Comparison of ENCODE assay signal across 22 cellular contexts in the genomic region with DNA sequence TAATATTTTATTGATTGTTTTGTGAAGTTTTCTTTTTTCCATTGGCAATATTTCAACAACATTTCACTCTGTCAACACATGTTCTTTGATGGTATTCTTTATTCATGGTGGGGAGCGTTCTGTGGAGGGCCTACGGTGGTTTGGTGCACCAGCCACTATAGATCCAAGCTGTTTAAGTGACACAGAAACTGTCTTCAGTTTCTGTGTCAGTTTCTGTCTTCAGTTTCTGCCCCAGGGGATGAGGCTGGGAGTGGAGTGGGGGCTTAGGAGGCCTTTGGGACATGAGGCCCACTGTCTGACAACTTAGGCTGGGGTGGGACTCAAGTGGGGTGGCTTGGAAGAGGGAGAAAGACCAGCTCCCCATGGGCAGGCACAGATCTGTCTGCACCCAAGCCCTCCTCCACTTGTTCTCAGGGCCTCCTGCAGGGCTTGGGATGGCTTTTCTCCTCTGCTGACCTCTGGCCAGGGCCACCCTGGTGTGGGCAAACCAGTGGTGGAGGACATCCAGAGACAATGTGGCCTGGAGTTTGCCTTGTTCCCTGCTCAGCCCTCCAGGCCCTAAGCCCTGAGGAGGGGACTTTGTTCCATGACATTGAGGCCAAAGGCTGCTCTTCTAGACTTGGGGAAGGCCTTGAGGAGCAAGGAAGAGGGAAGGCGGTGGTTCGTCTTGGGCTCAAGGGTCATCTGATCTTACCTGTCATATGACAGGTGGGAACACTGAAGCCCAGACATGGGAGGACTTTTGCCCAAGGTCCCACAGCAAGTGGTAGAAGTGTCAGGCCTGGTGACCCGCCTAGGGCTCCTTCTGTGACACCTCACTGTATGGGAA.
"Had no signal": no experiment of that assay in that cellular context is flagged by ENCODE, and none has a peak within 500 bp of the region (broad histone marks: within the 10 kb centered on the region; RNA-seq: fewer than 3 reads in every experiment).

No MANE protein-coding gene starts in this region.

- H3K4me1 ChIP-seq: body of pancreas had no signal

- H3K27ac ChIP-seq: body of pancreas, neural progenitor cell, thoracic aorta, upper lobe of right lung, WERI-Rb-1 had no signal

- DNase-seq: activated CD4-positive, alpha-beta T cell treated with anti-CD3 and anti-CD28 coated beads, Interleukin-2, amount 10 ng/mL, durations not matched to agents 7 days and 5 days; activated CD4-positive, CD25-positive, alpha-beta regulatory T cell treated with anti-CD3 and anti-CD28 coated beads, Interleukin-2, amount 50 U/mL, for 72 hours; activated CD8-positive, alpha-beta memory T cell treated with anti-CD3 and anti-CD28 coated beads, Interleukin-2, amount 10 ng/mL, durations not matched to agents 7 days and 5 days; activated CD8-positive, alpha-beta T cell treated with anti-CD3 and anti-CD28 coated beads for 36 hours; activated gamma-delta T cell; anterior cingulate cortex; body of pancreas; effector CD4-positive, alpha-beta T cell; erythroblast; foreskin fibroblast; naive thymus-derived CD8-positive, alpha-beta T cell; stimulated activated CD4-positive, alpha-beta T cell treated with anti-CD3 and anti-CD28 coated beads, Interleukin-4, amount 100 ng/mL, for 24 hours; stimulated activated naive CD4-positive, alpha-beta T cell treated with Interleukin-2 at 50 U/mL for 16 hours; T-cell; upper lobe of right lung; WERI-Rb-1 had no signal

- H3K36me3 Mint-ChIP-seq: activated CD8-positive, alpha-beta memory T cell treated with anti-CD3 and anti-CD28 coated beads, Interleukin-2, amount 10 ng/mL, durations not matched to agents 7 days and 5 days; activated naive CD4-positive, alpha-beta T cell treated with anti-CD3 and anti-CD28 coated beads, Interleukin-2, amount 50 U/mL, for 24 hours; naive thymus-derived CD8-positive, alpha-beta T cell; neural progenitor cell; T-cell had no signal

- H3K9me3 Mint-ChIP-seq: activated CD4-positive, alpha-beta T cell treated with anti-CD3 and anti-CD28 coated beads, Interleukin-2, amount 10 ng/mL, durations not matched to agents 7 days and 5 days; activated CD8-positive, alpha-beta T cell treated with anti-CD3 and anti-CD28 coated beads for 36 hours; activated naive CD4-positive, alpha-beta T cell treated with anti-CD3 and anti-CD28 coated beads, Interleukin-2, amount 50 U/mL, for 24 hours; activated T-helper 1 cell treated with anti-CD3 and anti-CD28 coated beads, Interleukin-12 subunit alpha, Interleukin-12 subunit beta, Interleukin-2, Interleukin-4 antibody, amounts not matched to agents 30 ng/mL and 10 ng/mL and 1 ng/mL, durations not matched to agents 14 hours and 24 hours and 36 hours; dendritic cell treated with granulocyte-macrophage colony-stimulating factor and Interleukin-4, amounts not matched to agents 40 ng/mL and 50 ng/mL, for 4 days; naive thymus-derived CD8-positive, alpha-beta T cell; neural progenitor cell; T-cell had no signal

- H3K4me3 ChIP-seq: body of pancreas, neural progenitor cell, thoracic aorta, upper lobe of right lung had no signal

- H3K27ac Mint-ChIP-seq: activated CD4-positive, alpha-beta T cell treated with anti-CD3 and anti-CD28 coated beads, Interleukin-2, amount 10 ng/mL, durations not matched to agents 7 days and 5 days; activated CD8-positive, alpha-beta memory T cell treated with anti-CD3 and anti-CD28 coated beads, Interleukin-2, amount 10 ng/mL, durations not matched to agents 7 days and 5 days; activated CD8-positive, alpha-beta T cell treated with anti-CD3 and anti-CD28 coated beads for 36 hours; activated naive CD4-positive, alpha-beta T cell treated with anti-CD3 and anti-CD28 coated beads, Interleukin-2, amount 50 U/mL, for 24 hours; activated T-helper 1 cell treated with anti-CD3 and anti-CD28 coated beads, Interleukin-12 subunit alpha, Interleukin-12 subunit beta, Interleukin-2, Interleukin-4 antibody, amounts not matched to agents 30 ng/mL and 10 ng/mL and 1 ng/mL, durations not matched to agents 14 hours and 24 hours and 36 hours; dendritic cell treated with granulocyte-macrophage colony-stimulating factor and Interleukin-4, amounts not matched to agents 40 ng/mL and 50 ng/mL, for 4 days; T-cell had no signal

- ATAC-seq: activated CD8-positive, alpha-beta memory T cell treated with anti-CD3 and anti-CD28 coated beads, Interleukin-2, amount 10 ng/mL, durations not matched to agents 7 days and 5 days; activated CD8-positive, alpha-beta T cell treated with anti-CD3 and anti-CD28 coated beads for 36 hours; body of pancreas; naive thymus-derived CD8-positive, alpha-beta T cell; T-cell; upper lobe of right lung had no signal

- H3K27me3 Mint-ChIP-seq: activated CD4-positive, alpha-beta T cell treated with anti-CD3 and anti-CD28 coated beads, Interleukin-2, amount 10 ng/mL, durations not matched to agents 7 days and 5 days; activated CD8-positive, alpha-beta memory T cell treated with anti-CD3 and anti-CD28 coated beads, Interleukin-2, amount 10 ng/mL, durations not matched to agents 7 days and 5 days; activated CD8-positive, alpha-beta T cell treated with anti-CD3 and anti-CD28 coated beads for 36 hours; activated naive CD4-positive, alpha-beta T cell treated with anti-CD3 and anti-CD28 coated beads, Interleukin-2, amount 50 U/mL, for 24 hours; dendritic cell treated with granulocyte-macrophage colony-stimulating factor and Interleukin-4, amounts not matched to agents 40 ng/mL and 50 ng/mL, for 4 days; naive thymus-derived CD8-positive, alpha-beta T cell; T-cell had no signal

- H3K9me3 ChIP-seq: body of pancreas, thoracic aorta, upper lobe of right lung had no signal

- FAIRE-seq: TTC549 had no signal

- H3K36me3 ChIP-seq: neural progenitor cell, thoracic aorta, upper lobe of right lung, WERI-Rb-1 had no signal

- H3K27me3 ChIP-seq: body of pancreas, neural progenitor cell, upper lobe of right lung had no signal

- H3K4me3 Mint-ChIP-seq: activated CD4-positive, alpha-beta T cell treated with anti-CD3 and anti-CD28 coated beads, Interleukin-2, amount 10 ng/mL, durations not matched to agents 7 days and 5 days; activated CD8-positive, alpha-beta memory T cell treated with anti-CD3 and anti-CD28 coated beads, Interleukin-2, amount 10 ng/mL, durations not matched to agents 7 days and 5 days; activated CD8-positive, alpha-beta T cell treated with anti-CD3 and anti-CD28 coated beads for 36 hours; activated naive CD4-positive, alpha-beta T cell treated with anti-CD3 and anti-CD28 coated beads, Interleukin-2, amount 50 U/mL, for 24 hours; activated T-helper 1 cell treated with anti-CD3 and anti-CD28 coated beads, Interleukin-12 subunit alpha, Interleukin-12 subunit beta, Interleukin-2, Interleukin-4 antibody, amounts not matched to agents 30 ng/mL and 10 ng/mL and 1 ng/mL, durations not matched to agents 14 hours and 24 hours and 36 hours; dendritic cell treated with granulocyte-macrophage colony-stimulating factor and Interleukin-4, amounts not matched to agents 40 ng/mL and 50 ng/mL, for 4 days; naive thymus-derived CD8-positive, alpha-beta T cell; neural progenitor cell; T-cell had no signal
